ENCODE assay signal across 8 cellular contexts in the genomic region with DNA sequence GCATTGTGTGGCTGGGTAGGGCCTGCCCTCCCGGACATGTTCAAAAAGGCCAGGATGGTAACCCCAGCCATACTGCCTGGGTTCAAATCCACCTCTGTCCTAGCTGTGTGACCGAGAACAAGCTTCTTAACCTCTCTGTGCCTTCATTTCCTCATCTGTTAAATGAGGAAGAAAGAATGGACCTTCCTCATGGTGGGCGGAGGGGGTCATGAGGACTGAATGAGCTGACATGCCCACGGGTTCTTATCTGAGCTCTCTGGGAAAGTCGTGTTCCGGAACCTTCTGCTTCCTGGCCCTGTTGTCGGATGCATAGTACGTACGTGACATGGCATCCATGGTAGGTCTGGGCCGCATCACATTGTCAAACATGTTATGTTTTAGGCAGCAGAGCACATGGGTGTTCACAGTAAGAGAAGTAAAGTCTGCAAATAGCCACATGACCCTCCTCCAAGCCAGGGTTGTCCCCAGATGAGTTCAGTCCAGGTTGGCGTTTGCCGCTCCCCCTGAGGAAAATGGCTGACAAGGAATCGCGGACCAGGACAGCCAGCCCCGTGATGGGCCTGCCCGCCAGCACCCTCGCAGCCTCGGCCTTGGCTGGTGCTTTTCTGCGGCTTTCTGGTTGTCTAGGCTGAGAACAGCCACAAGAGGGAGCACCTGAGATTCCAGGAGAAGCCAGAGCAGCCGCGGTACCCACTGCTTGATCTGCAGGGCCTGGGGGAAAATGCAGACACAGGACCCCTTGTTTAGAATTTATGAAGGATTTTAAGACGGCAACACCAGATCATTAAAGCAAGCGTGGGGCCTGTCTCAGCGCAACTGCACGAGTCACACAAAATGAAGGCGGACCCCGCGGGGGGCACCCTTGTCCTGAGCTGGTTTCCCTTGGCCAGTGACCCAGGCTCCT. TPM values are rescaled to one million over a fixed set of nuclear protein-coding genes. Genes with fewer than 3 reads are reported as not detected.
DNase-seq lines count a peak whose midpoint lies in the region; ATAC-seq, FAIRE-seq and TF ChIP-seq lines count a peak whose summit lies in the region.

No MANE protein-coding gene starts in this region.

- no peak overlapping the region for H3K14ac ChIP-seq in H1 (ENCODE audit: insufficient read length)

- ATAC-seq in GM18511 (IDR thresholded peaks at IDR 0.05; ENCODE audit: unreplicated experiment): no peak

- TF ChIP-seq POLR2A in H1 (IDR thresholded peaks at IDR 0.05; ENCODE audit: control extremely low read depth in 1 of 2, low read depth in 2 of 2, low read length in 2 of 2): no peak

- peaks cover 2 to 23% (median 19%) of the 10 kb centered on the region in 4 experiments for H3K4me1 ChIP-seq in H1 (replicated peaks in 1 of 4; ENCODE audit: control insufficient read depth in 3 of 4, insufficient read depth in 4 of 4, low read length in 3 of 4)
- H3K4me1 ChIP-seq in mesendoderm (ENCODE audit: control insufficient read depth, low read depth, low read length): no peaks in the 10 kb centered on the region

- H2AK5ac ChIP-seq in H1 (ENCODE audit: low read depth, low read length) (peak overlapping the region; percentile 95; the same call in 1 of the 2 replicates), mesendoderm (ENCODE audit: low read length) (no peak overlapping the region)

- H3K4me3 ChIP-seq in H1 (ENCODE audit: extremely low read depth in 1 of 4, insufficient read depth in 2 of 4, low read depth in 3 of 4, low read length in 4 of 4) (peak overlapping the region in 1 of 4 experiments; percentile 15; a peak in 1 of 8 replicates), mesendoderm (ENCODE audit: low read length) (no peak overlapping the region)

- peaks cover 0 to 5% (median 3%) of the 10 kb centered on the region in 4 experiments; a peak in 2 of 7 replicates for H3K27me3 ChIP-seq in H1 (replicated peaks in 1 of 4; ENCODE audit: control insufficient read depth in 3 of 4, extremely low read depth in 1 of 4, insufficient read depth in 3 of 4, low read length in 3 of 4)
- no peaks in the 10 kb centered on the region for H3K27me3 ChIP-seq in mesendoderm (ENCODE audit: insufficient read depth, low read length, poor library complexity)

- no peak for TF ChIP-seq EP300 in H1 (IDR thresholded peaks at IDR 0.05; ENCODE audit: borderline replicate concordance in 1 of 2, low read depth in 2 of 2, low read length in 2 of 2)

- H3K36me3 ChIP-seq in H1 (ENCODE audit: control insufficient read depth in 2 of 4, insufficient read depth in 4 of 4, low read length in 3 of 4) (no peaks in the 10 kb centered on the region), mesendoderm (ENCODE audit: control insufficient read depth, insufficient read depth, low read length) (no peaks in the 10 kb centered on the region)

- no peak overlapping the region for H3K9ac ChIP-seq in H1 (replicated peaks in 1 of 4; ENCODE audit: extremely low read depth in 1 of 4, low read depth in 3 of 4, low read length in 3 of 4)
- no peak overlapping the region for H3K9ac ChIP-seq in mesendoderm (ENCODE audit: low read length)

- H3K23me2 ChIP-seq in H1 (ENCODE audit: low read depth, low read length): peaks cover 12% of the 10 kb centered on the region; the same call in 1 of the 2 replicates

- H2BK120ac ChIP-seq in H1 (replicated peaks; ENCODE audit: low read depth, low read length) (peak overlapping the region; percentile 74), mesendoderm (ENCODE audit: low read depth, low read length) (no peak overlapping the region)

- H3K27ac ChIP-seq in C4-2B (no peak overlapping the region), H1 (ENCODE audit: low read depth, low read length) (no peak overlapping the region), mesendoderm (ENCODE audit: low read depth, low read length) (no peak overlapping the region)

- H4K8ac ChIP-seq in H1 (ENCODE audit: extremely low read depth, insufficient read depth, low read length) (peak overlapping the region; percentile 73), mesendoderm (ENCODE audit: low read depth, low read length) (no peak overlapping the region)

- no peak overlapping the region for H2AFZ ChIP-seq in H1 (ENCODE audit: low read length)

- DNase-seq in HPDE6-E6E7 (ENCODE audit: extremely low spot score) (peak; percentile 88), NOMO-1 treated with DMSO at 0.1 percent for 48 hours (lab: John Stamatoyannopoulos, UW; ENCODE audit: unreplicated experiment) (peak; percentile 57), H1 (ENCODE audit: low read depth in 1 of 2, low spot score in 2 of 2) (peak in 1 of 2 experiments; percentile 90), mesendoderm (peak; percentile 92)
- peak; percentile 27 to 58 (median 47) for DNase-seq in activated CD8-positive, alpha-beta memory T cell treated with anti-CD3 and anti-CD28 coated beads for 48 hours (ENCODE audit: low read depth in 2 of 3, low spot score in 2 of 3)
- peak; percentile 26 to 44 for DNase-seq in stimulated activated CD8-positive, alpha-beta memory T cell treated with anti-CD3 and anti-CD28 coated beads, Interleukin-15, amount 100 ng/mL, for 4 hours (ENCODE audit: low read depth in 2 of 2)

- CTCF ChIA-PET in H1 (lab: Charles Lee; ENCODE audit: partially characterized antibody): interaction anchor here (0.6 to 5.8 kb wide), 46 partner anchors 9 to 385 kb away, joined by 3 to 59 read pairs (median 4); a partner anchor contains a TSS

- H2BK5ac ChIP-seq in H1 (ENCODE audit: low read depth, low read length): peak overlapping the region; percentile 91; the same call in 1 of the 2 replicates
- no peak overlapping the region for H2BK5ac ChIP-seq in mesendoderm (ENCODE audit: low read length)

- H4K91ac ChIP-seq in H1 (replicated peaks; ENCODE audit: insufficient read length, low read length): peak overlapping the region; percentile 81

- H3K18ac ChIP-seq in H1 (ENCODE audit: extremely low read depth, low read length): peak overlapping the region; percentile 75
- no peak overlapping the region for H3K18ac ChIP-seq in mesendoderm (ENCODE audit: low read length)

- peak overlapping the region; percentile 99; the same call in 1 of the 2 replicates for H2BK20ac ChIP-seq in H1 (ENCODE audit: low read length)

- H3K56ac ChIP-seq in H1 (replicated peaks; ENCODE audit: insufficient read length, low read depth, low read length) (peak overlapping the region; percentile 27), mesendoderm (ENCODE audit: low read length) (peak overlapping the region; percentile 37)

- H3K79me1 ChIP-seq in H1 (ENCODE audit: low read depth, low read length) (no peaks in the 10 kb centered on the region), mesendoderm (ENCODE audit: low read length) (no peaks in the 10 kb centered on the region)

- H3K23ac ChIP-seq in H1 (ENCODE audit: insufficient read length) (no peak overlapping the region), mesendoderm (ENCODE audit: low read length) (no peak overlapping the region)

- peak; percentile 83 for TF ChIP-seq CTCF in C4-2B (conservative IDR thresholded peaks at IDR 0.05)
- peak; percentile 68 to 95 (median 84) for TF ChIP-seq CTCF in H1 (IDR thresholded peaks at IDR 0.05; ENCODE audit: control extremely low read depth in 1 of 3, insufficient read depth in 1 of 3, low read depth in 1 of 3, low read length in 3 of 3)

- H4K20me1 ChIP-seq in H1 (replicated peaks in 1 of 2; ENCODE audit: control insufficient read depth in 1 of 2, insufficient read depth in 2 of 2, low read length in 2 of 2): no peaks in the 10 kb centered on the region

- 42% methylated on average over 27 of the region's 28 CpGs; no CpG with 5 or more reads in 1 of the 2 experiments for WGBS in H1 (ENCODE audit: extremely low coverage in 1 of 2, insufficient coverage in 1 of 2, insufficient read length in 1 of 2, insufficient replicate concordance in 2 of 2, low coverage in 1 of 2, low lambda C conversion rate in 2 of 2, missing lambda C conversion rate in 1 of 2), 2 experiments
- no CpG with 5 or more reads among the region's 28 CpGs for WGBS in mesendoderm (ENCODE audit: extremely low coverage, insufficient coverage, low lambda C conversion rate)

- H3K79me2 ChIP-seq in H1 (ENCODE audit: control insufficient read depth in 1 of 2, insufficient read depth in 2 of 2, low read length in 2 of 2) (no peaks in the 10 kb centered on the region), mesendoderm (ENCODE audit: control insufficient read depth, insufficient read depth, low read length) (no peaks in the 10 kb centered on the region)

- FAIRE-seq in H1 (lab: Jason Lieb, UNC): peak; percentile 93

- H4K5ac ChIP-seq in H1 (ENCODE audit: insufficient read length, low read depth, low read length) (peak overlapping the region; percentile 0), mesendoderm (ENCODE audit: low read length) (no peak overlapping the region)

- H2BK12ac ChIP-seq in H1 (ENCODE audit: low read depth, low read length): peak overlapping the region; percentile 92; the same call in 1 of the 2 replicates

- H3K4ac ChIP-seq in H1 (replicated peaks; ENCODE audit: insufficient read length, low read depth, low read length): peak overlapping the region; percentile 11
- no peak overlapping the region for H3K4ac ChIP-seq in mesendoderm (ENCODE audit: low read depth, low read length)

- no peaks in the 10 kb centered on the region for H3K9me3 ChIP-seq in H1 (ENCODE audit: insufficient read depth in 2 of 2, low read depth in 1 of 2, low read length in 1 of 2)

- POLR2A ChIA-PET in H1 (lab: Charles Lee; ENCODE audit: partially characterized antibody): interaction anchor here (0.6 to 2.6 kb wide), 10 partner anchors 11 to 63 kb away, joined by 3 to 16 read pairs (median 4); a partner anchor contains a TSS

- H3K4me2 ChIP-seq in H1 (ENCODE audit: insufficient read depth in 1 of 2, low read depth in 2 of 2, low read length in 2 of 2) (peak overlapping the region; percentile 18 to 36; a peak in 2 of 4 replicates), mesendoderm (ENCODE audit: low read length) (no peak overlapping the region)

- peak; percentile 75 to 84 for TF ChIP-seq RAD21 in H1 (IDR thresholded peaks at IDR 0.05 in 1 of 2, conservative IDR thresholded peaks at IDR 0.05 in 1 of 2; ENCODE audit: low read depth in 2 of 2, low read length in 2 of 2)

- peak overlapping the region; percentile 29; the same call in 1 of the 2 replicates for H2BK15ac ChIP-seq in H1 (ENCODE audit: low read length)
- H2BK15ac ChIP-seq in mesendoderm (replicated peaks; ENCODE audit: low read depth): no peak overlapping the region

RNA-seq across cellular contexts. Expression of a gene that starts 2.4 kb away (rescaled TPM):
- total RNA-seq in H1 (2021; fragmentation: NEBNext Ultra II Directional; extraction: Animal tissue kit (Norgen Biotek cat#: 25700)): 0.15 and 0.47 TPM in 2 replicates
- polyA plus RNA-seq in H1 (2011; rRNA removed): 0.80 and 0.85 TPM in 2 replicates
- polyA plus RNA-seq in H1 (2011; cell fraction: cytosol; rRNA removed): 0.54 TPM
- 2.7 TPM for polyA plus RNA-seq in H1 (2011; cell fraction: nucleus; rRNA removed)
- polyA plus RNA-seq in H1 (2012, experiment 1 of 2): 0.41 to 0.82 TPM (median 0.46 TPM) in 4 replicates
- polyA plus RNA-seq in H1 (2012, experiment 2 of 2): 0.41 TPM
- polyA plus RNA-seq in H1 (2013, experiment 1 of 2): 0.18 TPM
- polyA plus RNA-seq in H1 (2013, experiment 2 of 2): 0.15 TPM
- 0.15 and 0.25 TPM in 2 replicates for polyA minus RNA-seq in H1 (2011; rRNA and poly(A)+ RNA removed)
- not detected for polyA minus RNA-seq in H1 (2011; cell fraction: cytosol; rRNA and poly(A)+ RNA removed)
- 1.4 TPM for polyA minus RNA-seq in H1 (2011; cell fraction: nucleus; rRNA and poly(A)+ RNA removed)
- 0.04 TPM for polyA plus RNA-seq in mesendoderm (2013, experiment 1 of 2)
- polyA plus RNA-seq in mesendoderm (2013, experiment 2 of 2): 0.07 TPM

RNA-seq across cellular contexts. Expression of a gene that starts 20.6 kb away (rescaled TPM):
- 5.0 and 7.0 TPM in 2 replicates for total RNA-seq in H1 (2021; fragmentation: NEBNext Ultra II Directional; extraction: Animal tissue kit (Norgen Biotek cat#: 25700))
- polyA plus RNA-seq in H1 (2011; rRNA removed): 5.6 and 8.2 TPM in 2 replicates
- polyA plus RNA-seq in H1 (2011; cell fraction: cytosol; rRNA removed): 4.1 TPM
- polyA plus RNA-seq in H1 (2011; cell fraction: nucleus; rRNA removed): 6.7 TPM
- polyA plus RNA-seq in H1 (2012, experiment 1 of 2): 4.2 to 7.5 TPM (median 7.2 TPM) in 4 replicates
- 14.2 TPM for polyA plus RNA-seq in H1 (2012, experiment 2 of 2)
- 4.8 TPM for polyA plus RNA-seq in H1 (2013, experiment 1 of 2)
- 5.3 TPM for polyA plus RNA-seq in H1 (2013, experiment 2 of 2)
- 9.7 and 10.8 TPM in 2 replicates for polyA minus RNA-seq in H1 (2011; rRNA and poly(A)+ RNA removed)
- 3.7 TPM for polyA minus RNA-seq in H1 (2011; cell fraction: cytosol; rRNA and poly(A)+ RNA removed)
- polyA minus RNA-seq in H1 (2011; cell fraction: nucleus; rRNA and poly(A)+ RNA removed): 10.6 TPM
- 0.28 TPM for polyA plus RNA-seq in mesendoderm (2013, experiment 1 of 2)
- polyA plus RNA-seq in mesendoderm (2013, experiment 2 of 2): 0.49 TPM

RNA-seq across cellular contexts. Expression of a gene that starts 29.2 kb away (rescaled TPM):
- total RNA-seq in H1 (2021; fragmentation: NEBNext Ultra II Directional; extraction: Animal tissue kit (Norgen Biotek cat#: 25700)): 51.7 and 53.0 TPM in 2 replicates
- polyA plus RNA-seq in H1 (2011; rRNA removed): 71.4 and 78.9 TPM in 2 replicates
- polyA plus RNA-seq in H1 (2011; cell fraction: cytosol; rRNA removed): 62.3 TPM
- 77.1 TPM for polyA plus RNA-seq in H1 (2011; cell fraction: nucleus; rRNA removed)
- 78.7 to 120 TPM (median 114 TPM) in 4 replicates for polyA plus RNA-seq in H1 (2012, experiment 1 of 2)
- 89.3 TPM for polyA plus RNA-seq in H1 (2012, experiment 2 of 2)
- 127 TPM for polyA plus RNA-seq in H1 (2013, experiment 1 of 2)
- 134 TPM for polyA plus RNA-seq in H1 (2013, experiment 2 of 2)
- polyA minus RNA-seq in H1 (2011; rRNA and poly(A)+ RNA removed): 18.5 and 21.1 TPM in 2 replicates
- 18.4 TPM for polyA minus RNA-seq in H1 (2011; cell fraction: cytosol; rRNA and poly(A)+ RNA removed)
- 19.0 TPM for polyA minus RNA-seq in H1 (2011; cell fraction: nucleus; rRNA and poly(A)+ RNA removed)
- polyA plus RNA-seq in mesendoderm (2013, experiment 1 of 2): 29.3 TPM
- polyA plus RNA-seq in mesendoderm (2013, experiment 2 of 2): 31.9 TPM

RNA-seq across cellular contexts. Expression of a gene that starts 38.0 kb away (rescaled TPM):
- 8.3 and 9.9 TPM in 2 replicates for total RNA-seq in H1 (2021; fragmentation: NEBNext Ultra II Directional; extraction: Animal tissue kit (Norgen Biotek cat#: 25700))
- polyA plus RNA-seq in H1 (2011; rRNA removed): 7.5 and 8.2 TPM in 2 replicates
- 4.7 TPM for polyA plus RNA-seq in H1 (2011; cell fraction: cytosol; rRNA removed)
- polyA plus RNA-seq in H1 (2011; cell fraction: nucleus; rRNA removed): 7.8 TPM
- polyA plus RNA-seq in H1 (2012, experiment 1 of 2): 6.7 to 12.3 TPM (median 10.9 TPM) in 4 replicates
- 12.0 TPM for polyA plus RNA-seq in H1 (2012, experiment 2 of 2)
- polyA plus RNA-seq in H1 (2013, experiment 1 of 2): 4.4 TPM
- 5.6 TPM for polyA plus RNA-seq in H1 (2013, experiment 2 of 2)
- polyA minus RNA-seq in H1 (2011; rRNA and poly(A)+ RNA removed): 3.9 and 5.5 TPM in 2 replicates
- 9.2 TPM for polyA minus RNA-seq in H1 (2011; cell fraction: cytosol; rRNA and poly(A)+ RNA removed)
- 9.2 TPM for polyA minus RNA-seq in H1 (2011; cell fraction: nucleus; rRNA and poly(A)+ RNA removed)
- 2.0 TPM for polyA plus RNA-seq in mesendoderm (2013, experiment 1 of 2)
- polyA plus RNA-seq in mesendoderm (2013, experiment 2 of 2): 1.9 TPM

RNA-seq across cellular contexts. Expression of a gene that starts 44.4 kb away (rescaled TPM):
- total RNA-seq in H1 (2021; fragmentation: NEBNext Ultra II Directional; extraction: Animal tissue kit (Norgen Biotek cat#: 25700)): 2.0 and 2.9 TPM in 2 replicates
- polyA plus RNA-seq in H1 (2011; rRNA removed): 2.3 and 2.5 TPM in 2 replicates
- 1.1 TPM for polyA plus RNA-seq in H1 (2011; cell fraction: cytosol; rRNA removed)
- 2.5 TPM for polyA plus RNA-seq in H1 (2011; cell fraction: nucleus; rRNA removed)
- polyA plus RNA-seq in H1 (2012, experiment 1 of 2): 1.6 to 2.7 TPM (median 1.8 TPM) in 4 replicates
- polyA plus RNA-seq in H1 (2012, experiment 2 of 2): 3.3 TPM
- 1.8 TPM for polyA plus RNA-seq in H1 (2013, experiment 1 of 2)
- polyA plus RNA-seq in H1 (2013, experiment 2 of 2): 2.0 TPM
- polyA minus RNA-seq in H1 (2011; rRNA and poly(A)+ RNA removed): 1.1 and 1.4 TPM in 2 replicates
- polyA minus RNA-seq in H1 (2011; cell fraction: cytosol; rRNA and poly(A)+ RNA removed): 2.7 TPM
- polyA minus RNA-seq in H1 (2011; cell fraction: nucleus; rRNA and poly(A)+ RNA removed): 2.6 TPM
- 0.69 TPM for polyA plus RNA-seq in mesendoderm (2013, experiment 1 of 2)
- 0.71 TPM for polyA plus RNA-seq in mesendoderm (2013, experiment 2 of 2)
